21 cellular contexts compared by ENCODE assay signal in genomic region chr20:8545212-8545611, GRCh38.
DNase-seq lines count a peak whose midpoint lies in the region; ATAC-seq and TF ChIP-seq lines count a peak whose summit lies in the region.
"Had no signal": no experiment of that assay in that cellular context is flagged by ENCODE, and none has a peak within 500 bp of the region (broad histone marks: within the 10 kb centered on the region; RNA-seq: fewer than 3 reads in every experiment).

No MANE protein-coding gene starts in this region.

- H3K4me1 ChIP-seq in ascending aorta = no peaks in the 10 kb centered on the region

- CTCF ChIA-PET in BJ (lab: Yijun Ruan, JAX) = no interaction called here

- TF ChIP-seq CTCF in BJ (IDR thresholded peaks at IDR 0.05; ENCODE audit: insufficient read depth, low read depth, low read length) (no peak), brain microvascular endothelial cell (IDR thresholded peaks at IDR 0.05; ENCODE audit: low read depth, low read length, missing control alignments) (no peak), ascending aorta (IDR thresholded peaks at IDR 0.05) (no peak)

- intact Hi-C loops in sciatic nerve (cut with DNase I) = no loop called here
- intact Hi-C loops in ascending aorta (cut with DNase I) = no loop called here

- DNase-seq in BJ (ENCODE audit: low read depth) (peak; percentile 37), HT1080 (ENCODE audit: low read depth) (peak; percentile 79), brain microvascular endothelial cell (peak; percentile 18), occipital lobe (lab: John Stamatoyannopoulos, UW) (peak; percentile 44), sciatic nerve (ENCODE audit: low spot score) (no peak), ascending aorta (ENCODE audit: low spot score in 2 of 2) (no peak)
- no peak for DNase-seq in activated CD4-positive, alpha-beta T cell treated with anti-CD3 and anti-CD28 coated beads for 1 hour
- DNase-seq: activated CD8-positive, alpha-beta T cell treated with anti-CD3 and anti-CD28 coated beads for 36 hours; activated effector memory CD4-positive, alpha-beta T cell treated with Interleukin-2 at 50 U/mL for 16 hours; CD4-positive, alpha-beta T cell; NCI-H2081 treated with DMSO at 0.1 percent for 48 hours; NCI-H446; OCI-M1; SHP77 treated with DMSO at 0.1 percent for 48 hours; stimulated activated CD4-positive, alpha-beta T cell treated with anti-CD3 and anti-CD28 coated beads, Interleukin-1b, Interleukin-23, amount 100 ng/mL, for 48 hours; T-cell; testis had no signal

- H3K36me3 ChIP-seq in BJ (ENCODE audit: control insufficient read depth, insufficient read depth, low read length) (no peaks in the 10 kb centered on the region), brain microvascular endothelial cell (replicated peaks) (no peaks in the 10 kb centered on the region), ascending aorta (no peaks in the 10 kb centered on the region)

- H3K4me3 ChIP-seq in BJ (ENCODE audit: low read depth, low read length) (no peak overlapping the region), brain microvascular endothelial cell (ENCODE audit: low read depth, low read length) (no peak overlapping the region), ascending aorta (no peak overlapping the region)
- H3K4me3 ChIP-seq: lung, skin epidermis, testis had no signal

- no peak for ATAC-seq in sciatic nerve
- ATAC-seq: activated CD4-positive, CD25-positive, alpha-beta regulatory T cell treated with anti-CD3 and anti-CD28 coated beads, Interleukin-2, amount 50 U/mL, for 24 hours; activated CD8-positive, alpha-beta T cell treated with anti-CD3 and anti-CD28 coated beads for 36 hours; esophagus mucosa; T-cell had no signal

- POLR2A ChIA-PET in BJ (lab: Charles Lee) = no interaction called here

- H3K27ac ChIP-seq in brain microvascular endothelial cell (no peak overlapping the region), ascending aorta (no peak overlapping the region)
- H3K27ac ChIP-seq: skin epidermis, testis had no signal

- H3K27me3 ChIP-seq in BJ (ENCODE audit: control insufficient read depth, insufficient read depth, low read length) (no peaks in the 10 kb centered on the region), brain microvascular endothelial cell (replicated peaks) (no peaks in the 10 kb centered on the region), ascending aorta (no peaks in the 10 kb centered on the region)
- H3K27me3 ChIP-seq: testis had no signal

- H3K9me3 ChIP-seq in ascending aorta = no peaks in the 10 kb centered on the region
- H3K9me3 ChIP-seq: testis had no signal

- in situ Hi-C loops in brain microvascular endothelial cell (cut with HindIII; ENCODE audit: low pct_ligation_motif_present, low sequenced_read_pairs) = no loop called here

Comparison
In these comparisons a context has a peak if more than half of its experiments do, and no peak if none do; other contexts are left out.
1. DNase-seq: peak in BJ (single experiment), HT1080 (single experiment), brain microvascular endothelial cell (single experiment) and occipital lobe (single experiment); none in sciatic nerve (single experiment), ascending aorta (0 of 2) and activated CD4-positive, alpha-beta T cell treated with anti-CD3 and anti-CD28 coated beads for 1 hour (single experiment).